In genomic region chr2:196677404-196677803, GRCh38 we compare ENCODE assay signal across 14 cellular contexts. TPM values are rescaled to one million over a fixed set of nuclear protein-coding genes. Genes with fewer than 3 reads are reported as not detected.
DNase-seq lines count a peak whose midpoint lies in the region; ATAC-seq and TF ChIP-seq lines count a peak whose summit lies in the region.
"Had no signal": no experiment of that assay in that cellular context is flagged by ENCODE, and none has a peak within 500 bp of the region (broad histone marks: within the 10 kb centered on the region; RNA-seq: fewer than 3 reads in every experiment).

No MANE protein-coding gene starts in this region.

- TF ChIP-seq POLR2A in spleen (IDR thresholded peaks at IDR 0.05): no peak

- H3K4me3 Mint-ChIP-seq in CD4-positive, alpha-beta T cell: no peak overlapping the region
- H3K4me3 Mint-ChIP-seq: mesothelial cell of epicardium had no signal

- H3K36me3 Mint-ChIP-seq in CD4-positive, alpha-beta T cell (ENCODE audit: low read depth): no peaks in the 10 kb centered on the region

- 92 to 98% (median 96%) methylated on average over 5 of the region's 5 CpGs for WGBS in spleen, 5 donors

- H3K4me1 Mint-ChIP-seq in CD4-positive, alpha-beta T cell (ENCODE audit: low read depth): no peaks in the 10 kb centered on the region

- H3K27ac Mint-ChIP-seq in CD4-positive, alpha-beta T cell: no peak overlapping the region
- H3K27ac Mint-ChIP-seq: mesothelial cell of epicardium had no signal

- CTCF ChIA-PET in CD4-positive, alpha-beta T cell (lab: Charles Lee): interaction anchor here (0.6 to 0.7 kb wide), 2 partner anchors 11 to 102 kb away, joined by 3 read pairs; no protein-coding TSS in a partner anchor

- no peak overlapping the region for H3K27ac ChIP-seq in CD4-positive, alpha-beta T cell (ENCODE audit: low read depth, low read length)
- H3K27ac ChIP-seq in spleen: no peak overlapping the region
- H3K27ac ChIP-seq: upper lobe of left lung had no signal

- TF ChIP-seq CTCF in fibroblast of pulmonary artery (IDR thresholded peaks at IDR 0.05; ENCODE audit: low read length, missing control alignments) (no peak), retinal pigment epithelial cell (conservative IDR thresholded peaks at IDR 0.05; ENCODE audit: low read depth, low read length) (no peak), spleen (IDR thresholded peaks at IDR 0.05 in 8 of 11, conservative IDR thresholded peaks at IDR 0.05 in 3 of 11) (no peak)
- TF ChIP-seq CTCF in CD4-positive, alpha-beta T cell (IDR thresholded peaks at IDR 0.05): no peak

- H3K9me3 ChIP-seq in CD4-positive, alpha-beta T cell (ENCODE audit: control insufficient read depth, low read length): no peaks in the 10 kb centered on the region
- no peaks in the 10 kb centered on the region for H3K9me3 ChIP-seq in spleen
- H3K9me3 ChIP-seq: upper lobe of left lung had no signal

- no peaks in the 10 kb centered on the region for H3K4me1 ChIP-seq in spleen
- H3K4me1 ChIP-seq: upper lobe of left lung had no signal

- POLR2A ChIA-PET in CD4-positive, alpha-beta T cell (lab: Charles Lee): no interaction called here

- intact Hi-C loops in CD4-positive, alpha-beta T cell (cut with DNase I, micrococcal nuclease): no loop called here
- intact Hi-C loops in spleen (cut with DNase I; ENCODE audit: low total_unique reads): no loop called here

- no peak for ATAC-seq in CD4-positive, alpha-beta T cell (ENCODE audit: poor library complexity)
- ATAC-seq: right cardiac atrium had no signal

- H3K27me3 ChIP-seq in CD4-positive, alpha-beta T cell (ENCODE audit: control insufficient read depth, insufficient read depth, low read length): no peaks in the 10 kb centered on the region
- no peaks in the 10 kb centered on the region for H3K27me3 ChIP-seq in spleen (replicated peaks in 1 of 7)
- H3K27me3 ChIP-seq: upper lobe of left lung had no signal

- H3K36me3 ChIP-seq in spleen: no peaks in the 10 kb centered on the region
- H3K36me3 ChIP-seq: upper lobe of left lung had no signal

- peak; percentile 0 for DNase-seq in NCI-H2029 (lab: John Stamatoyannopoulos, UW)
- no peak for DNase-seq in NCI-H2029 treated with DMSO at 0.1 percent for 48 hours (lab: John Stamatoyannopoulos, UW)
- DNase-seq in RPMI7951 (ENCODE audit: low read depth): peak; percentile 73
- DNase-seq in fibroblast of pulmonary artery (ENCODE audit: low read depth): peak; percentile 51
- peak; percentile 83 for DNase-seq in retinal pigment epithelial cell (ENCODE audit: low read depth)
- no peak for DNase-seq in activated gamma-delta T cell (lab: John Stamatoyannopoulos, UW)
- DNase-seq in CD4-positive, alpha-beta T cell: no peak
- DNase-seq in spleen: no peak
- DNase-seq: activated T-cell treated with anti-CD3 and anti-CD28 coated beads for 4 hours, caudate nucleus, NCI-H1436, right cardiac atrium, upper lobe of left lung had no signal

- no peak overlapping the region for H3K4me3 ChIP-seq in fibroblast of pulmonary artery (replicated peaks; ENCODE audit: low read depth, low read length)
- H3K4me3 ChIP-seq in retinal pigment epithelial cell (ENCODE audit: low read length): no peak overlapping the region
- H3K4me3 ChIP-seq in spleen: no peak overlapping the region
- H3K4me3 ChIP-seq: upper lobe of left lung had no signal

- H3K9me3 Mint-ChIP-seq in CD4-positive, alpha-beta T cell: no peaks in the 10 kb centered on the region

- H3K27me3 Mint-ChIP-seq in CD4-positive, alpha-beta T cell: no peaks in the 10 kb centered on the region

RNA-seq across cellular contexts. Expression of gene CCDC150, which starts 37.9 kb away (rescaled TPM):
- total RNA-seq in RPMI7951 (2014; rRNA removed; shearing (Covaris generic)): 11.7 and 13.6 TPM in 2 replicates
- under 1 TPM; 0.22 to 0.75 TPM for total RNA-seq in CD4-positive, alpha-beta T cell
- total RNA-seq in spleen: 1 to 10 TPM; 1.3 to 6.8 (median 2.5) TPM
- polyA plus RNA-seq in spleen: 1 to 10 TPM in 2 of 3 donors, under 1 TPM in 1; 0.54 to 1.5 (median 1.3) TPM

Comparison
In these comparisons a context has a peak if more than half of its experiments do, and no peak if none do; other contexts are left out.
1. DNase-seq: peak in NCI-H2029 (single experiment), RPMI7951 (single experiment), fibroblast of pulmonary artery (single experiment) and retinal pigment epithelial cell (single experiment); none in NCI-H2029 treated with DMSO at 0.1 percent for 48 hours (single experiment), activated gamma-delta T cell (single experiment), CD4-positive, alpha-beta T cell (0 of 10) and spleen (single experiment).